Comparison of ENCODE assay signal across 22 cellular contexts in the genomic region with DNA sequence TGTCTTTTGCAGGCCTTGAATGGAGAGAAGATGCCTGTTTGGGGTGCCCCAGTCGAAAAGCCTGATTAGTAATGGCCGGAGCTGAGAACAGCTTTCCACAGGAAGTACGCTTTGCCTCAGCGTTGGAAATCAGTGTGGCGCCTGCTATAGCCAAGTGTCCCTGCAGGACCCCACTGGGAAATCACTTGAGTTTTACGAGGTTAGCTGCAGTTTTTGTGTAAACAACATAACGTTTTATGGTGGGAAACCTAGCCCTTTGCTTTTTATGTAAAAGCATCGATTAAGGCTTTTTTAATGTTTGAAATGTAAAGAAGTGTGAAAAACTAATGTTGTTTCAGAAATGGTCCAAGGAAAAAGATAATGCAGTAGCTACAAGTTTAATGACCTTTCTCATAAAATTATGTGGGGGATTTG.
DNase-seq lines count a peak whose midpoint lies in the region; ATAC-seq lines count a peak whose summit lies in the region.
"Had no signal": no experiment of that assay in that cellular context is flagged by ENCODE, and none has a peak within 500 bp of the region (broad histone marks: within the 10 kb centered on the region; RNA-seq: fewer than 3 reads in every experiment).

No MANE protein-coding gene starts in this region.

- ATAC-seq in left ventricle myocardium superior = peak; percentile 41
- no peak for ATAC-seq in HG02759 (IDR thresholded peaks at IDR 0.05; ENCODE audit: unreplicated experiment)
- no peak for ATAC-seq in left lobe of liver
- ATAC-seq: K562; mucosa of descending colon; natural killer cell treated with Interleukin-12 subunit alpha and Interleukin-12 subunit beta and Interleukin-15 and Interleukin-18, amount 100 ng/mL, for 72 hours; stimulated activated naive B cell treated with anti-CD40 and anti-IgM and Interleukin-4, amounts not matched to agents 10 μg/mL and 1 μg/mL and 100 μg/mL, for 72 hours had no signal

- DNase-seq in left ventricle myocardium superior = no peak
- DNase-seq in cardiac septum (ENCODE audit: low spot score) = no peak
- DNase-seq in NCI-H748 treated with DMSO at 0.1 percent for 48 hours (lab: John Stamatoyannopoulos, UW) = peak; percentile 25
- peak; percentile 5 for DNase-seq in dermis blood vessel endothelial cell
- no peak for DNase-seq in left lobe of liver (ENCODE audit: low spot score)
- no peak for DNase-seq in iPS-NIHi7 (ENCODE audit: extremely low spot score)
- DNase-seq: activated CD4-positive, alpha-beta memory T cell treated with anti-CD3 and anti-CD28 coated beads for 36 hours; activated CD4-positive, alpha-beta T cell treated with anti-CD3 and anti-CD28 coated beads for 1 hour; activated CD8-positive, alpha-beta memory T cell treated with anti-CD3 and anti-CD28 coated beads, Interleukin-2, amount 50 U/mL, for 48 hours; activated naive CD4-positive, alpha-beta T cell treated with anti-CD3 and anti-CD28 coated beads for 36 hours; foreskin melanocyte; mucosa of descending colon; NCI-H1048; NCI-H2029; NCI-H524 treated with DMSO at 0.1 percent for 48 hours; RPMI8226; stimulated activated naive B cell treated with anti-CD40 and anti-IgM and Interleukin-4, amounts not matched to agents 10 μg/mL and 1 μg/mL and 100 μg/mL, for 72 hours; substantia nigra; T-helper 2 cell had no signal

- intact Hi-C loops in left ventricle myocardium superior (cut with micrococcal nuclease) = no loop called here
- intact Hi-C loops in cardiac septum (cut with DNase I) = no loop called here

Comparison
In these comparisons a context has a peak if more than half of its experiments do, and no peak if none do; other contexts are left out.
1. DNase-seq: peak in NCI-H748 treated with DMSO at 0.1 percent for 48 hours (single experiment) and dermis blood vessel endothelial cell (single experiment); none in left ventricle myocardium superior (single experiment), cardiac septum (single experiment), left lobe of liver (single experiment) and iPS-NIHi7 (single experiment).